Comparison of ENCODE assay signal across 8 cellular contexts in the genomic region with DNA sequence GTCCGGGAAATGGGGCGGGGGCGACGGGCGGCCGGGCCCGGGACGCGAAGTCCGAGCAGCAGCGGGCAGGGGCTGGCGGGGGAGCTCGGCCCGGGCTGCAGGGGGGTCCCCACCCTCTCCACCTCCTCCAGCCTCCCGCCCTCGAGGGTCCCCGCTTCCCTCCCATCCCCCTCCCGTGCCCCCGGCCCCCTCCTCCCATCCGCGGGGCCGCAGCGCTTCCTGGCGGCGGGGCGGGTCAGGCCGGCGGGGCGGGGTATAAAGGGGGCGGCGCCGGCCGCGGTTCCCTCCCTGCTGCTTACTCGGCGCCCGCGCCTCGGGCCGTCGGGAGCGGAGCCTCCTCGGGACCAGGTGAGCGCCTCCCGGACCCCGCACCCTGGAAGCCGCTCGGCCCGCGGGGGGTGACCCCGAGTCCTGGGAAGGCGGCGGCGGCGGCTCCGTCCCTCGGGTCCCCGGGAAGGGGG. TPM values are rescaled to one million over a fixed set of nuclear protein-coding genes. Genes with fewer than 3 reads are reported as not detected.
DNase-seq lines count a peak whose midpoint lies in the region; ATAC-seq and TF ChIP-seq lines count a peak whose summit lies in the region.

Gene COL6A2 (plus strand): TSS at position 287 of the 461 bp plus-strand sequence.

- peaks cover 0 to 4% of the 10 kb centered on the region in 2 donors for H3K9me3 ChIP-seq in left lung

- no peaks in the 10 kb centered on the region for H3K36me3 ChIP-seq in left lung

- no peak for TF ChIP-seq CTCF in left lung (IDR thresholded peaks at IDR 0.05)

- peak; percentile 86 for ATAC-seq in left lung
- no peak for ATAC-seq in GM18502 (IDR thresholded peaks at IDR 0.05; ENCODE audit: poor library complexity, unreplicated experiment)
- ATAC-seq in HG03432 (IDR thresholded peaks at IDR 0.05; ENCODE audit: unreplicated experiment), result no peak

- peak within 1 kb of the TSS; percentile 61 to 81 for H3K27ac ChIP-seq in left lung

- intact Hi-C loops in left lung (cut with DNase I), result loop anchor here in 1 of 2 donors (5.0 kb wide), 1 partner anchor 116 kb away; the partner anchor contains the start of gene COL6A1

- peak; percentile 51 for DNase-seq in NCI-H82 (lab: John Stamatoyannopoulos, UW)
- DNase-seq in NCI-H82 treated with DMSO at 0.1 percent for 48 hours (lab: John Stamatoyannopoulos, UW; ENCODE audit: unreplicated experiment), result no peak
- DNase-seq in activated CD4-positive, alpha-beta T cell treated with anti-CD3 and anti-CD28 coated beads for 1 hour, result peak; percentile 37
- DNase-seq in cerebellar cortex (ENCODE audit: low spot score), result peak; percentile 5
- peak; percentile 53 to 87 for DNase-seq in left lung
- peak; percentile 67 for DNase-seq in stimulated activated CD4-positive, alpha-beta T cell treated with anti-CD3 and anti-CD28 coated beads, Interleukin-4, amount 100 ng/mL, for 1 hour

- H3K4me3 ChIP-seq in left lung, result peak within 1 kb of the TSS; percentile 48 to 53

- H3K4me1 ChIP-seq in left lung, result peaks cover 0 to 5% of the 10 kb centered on the region in 2 donors

- H3K27me3 ChIP-seq in left lung, result peaks cover 24 to 65% of the 10 kb centered on the region in 2 donors

RNA-seq across cellular contexts. Expression of gene COL6A2, which starts in this region (rescaled TPM):
- total RNA-seq in left lung, result 100 to 1,000 TPM; 405 to 474 TPM
